In the genomic region with DNA sequence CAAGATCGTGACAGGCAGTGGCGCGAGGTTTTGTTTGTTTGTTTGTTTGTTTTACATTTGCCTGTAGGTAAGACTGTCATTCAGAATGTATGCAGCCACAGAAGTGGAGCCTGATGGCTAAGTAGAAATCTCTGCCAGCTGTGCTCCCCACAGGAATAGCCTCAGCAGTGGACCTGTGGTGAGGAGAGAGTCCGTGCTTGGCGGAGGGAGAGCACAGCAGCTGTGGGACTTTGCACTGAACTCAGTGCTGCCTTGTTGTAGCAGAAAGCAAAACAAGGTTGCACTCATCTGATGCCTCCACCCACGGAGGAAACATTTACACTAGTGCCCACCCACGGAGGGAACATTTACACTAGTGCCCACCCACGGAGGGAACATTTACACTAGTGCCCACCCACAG, we compare ENCODE assay signal across 22 cellular contexts. TPM values are rescaled to one million over a fixed set of nuclear protein-coding genes. Genes with fewer than 3 reads are reported as not detected.
A peak's percentile ranks its signal among the peaks of the same experiment; 100 is the strongest.
DNase-seq lines count a peak whose midpoint lies in the region; ATAC-seq and TF ChIP-seq lines count a peak whose summit lies in the region.
"Had no signal": no experiment of that assay in that cellular context is flagged by ENCODE, and none has a peak within 500 bp of the region (broad histone marks: within the 10 kb centered on the region; RNA-seq: fewer than 3 reads in every experiment).

No MANE protein-coding gene starts in this region.

- H3F3A ChIP-seq in Loucy (ENCODE audit: low read depth) (0 out of 2 replicates have a peak, but pooled peaks cover 4% of the 10 kb centered on the region), MM.1S (ENCODE audit: insufficient read depth, low read length) (no peaks in the 10 kb centered on the region)

- no peak overlapping the region for H3K9ac ChIP-seq in Loucy (ENCODE audit: low read depth, low read length, poor library complexity, severe bottlenecking)
- H3K9ac ChIP-seq in MM.1S (ENCODE audit: low read length), result no peak overlapping the region

- H4K20me1 ChIP-seq in Loucy (ENCODE audit: insufficient read depth, low read length, poor library complexity, severe bottlenecking), result no peaks in the 10 kb centered on the region
- no peaks in the 10 kb centered on the region for H4K20me1 ChIP-seq in MM.1S (ENCODE audit: insufficient read depth, low read length)

- TF ChIP-seq CTCF in Loucy (conservative IDR thresholded peaks at IDR 0.05; ENCODE audit: low read length), result no peak
- no peak for TF ChIP-seq CTCF in MM.1S (IDR thresholded peaks at IDR 0.05; ENCODE audit: low read length)

- no peak overlapping the region for H3K4me3 ChIP-seq in Loucy (ENCODE audit: low read length, poor library complexity, severe bottlenecking)
- H3K4me3 ChIP-seq in MM.1S (ENCODE audit: low read length), result no peak overlapping the region
- H3K4me3 ChIP-seq: BLaER1 treated with 17β-estradiol and CSF1 and Interleukin-3, amounts not matched to agents 10 nM and 100 nM; body of pancreas; GM12878; heart left ventricle; MG63; upper lobe of right lung had no signal

- H3K9me3 ChIP-seq in Loucy (ENCODE audit: insufficient read depth, low read depth, low read length) (no peaks in the 10 kb centered on the region), MM.1S (replicated peaks; ENCODE audit: insufficient read depth, low read length) (no peaks in the 10 kb centered on the region)
- H3K9me3 ChIP-seq: BLaER1 treated with 17β-estradiol and CSF1 and Interleukin-3, amounts not matched to agents 10 nM and 100 nM; body of pancreas; heart left ventricle; MG63; neutrophil; upper lobe of right lung had no signal

- H3K79me2 ChIP-seq in Loucy (ENCODE audit: insufficient read depth, low read length) (peaks cover 4% of the 10 kb centered on the region), MM.1S (ENCODE audit: low read length) (no peaks in the 10 kb centered on the region)

- no peak overlapping the region for H2AFZ ChIP-seq in Loucy (ENCODE audit: low read length)
- no peak overlapping the region for H2AFZ ChIP-seq in MM.1S (ENCODE audit: low read length)

- H3K9me2 ChIP-seq in Loucy (replicated peaks; ENCODE audit: low read depth, low read length), result no peaks in the 10 kb centered on the region
- H3K9me2 ChIP-seq in MM.1S (replicated peaks; ENCODE audit: insufficient read depth, low read length), result no peaks in the 10 kb centered on the region

- H3K36me3 ChIP-seq in Loucy (ENCODE audit: insufficient read depth, low read length), result no peaks in the 10 kb centered on the region
- H3K36me3 ChIP-seq in MM.1S (replicated peaks; ENCODE audit: insufficient read depth, low read length), result no peaks in the 10 kb centered on the region
- H3K36me3 ChIP-seq: BLaER1 treated with 17β-estradiol and CSF1 and Interleukin-3, amounts not matched to agents 10 nM and 100 nM; heart left ventricle; MG63; upper lobe of right lung; WERI-Rb-1 had no signal

- H3K27me3 ChIP-seq in Loucy (ENCODE audit: insufficient read depth, low read length, poor library complexity, severe bottlenecking), result no peaks in the 10 kb centered on the region
- no peaks in the 10 kb centered on the region for H3K27me3 ChIP-seq in MM.1S (replicated peaks; ENCODE audit: insufficient read depth, low read length)
- H3K27me3 ChIP-seq: BLaER1 treated with 17β-estradiol and CSF1 and Interleukin-3, amounts not matched to agents 10 nM and 100 nM; body of pancreas; heart left ventricle; MG63; upper lobe of right lung had no signal

- DNase-seq in Daoy (ENCODE audit: low read depth) (peak; percentile 15), astrocyte of the hippocampus (ENCODE audit: low read depth, low spot score) (peak; percentile 8), myocyte (ENCODE audit: low read depth) (peak; percentile 78), MM.1S (no peak)
- no peak for DNase-seq in activated naive CD4-positive, alpha-beta T cell (lab: John Stamatoyannopoulos, UW)
- DNase-seq: ACHN; activated naive CD8-positive, alpha-beta T cell treated with anti-CD3 and anti-CD28 coated beads, Interleukin-2, amount 50 U/mL, for 24 hours; heart left ventricle; left cardiac atrium; MG63; NCI-H1436 treated with DMSO at 0.1 percent for 48 hours; NCI-H2171; NCI-H510A treated with DMSO at 0.1 percent for 48 hours; stimulated activated CD8-positive, alpha-beta memory T cell treated with anti-CD3 and anti-CD28 coated beads, Interleukin-4, amount 100 ng/mL, for 48 hours; upper lobe of right lung; WERI-Rb-1 had no signal

- no peak overlapping the region for H3K27ac ChIP-seq in MM.1S (ENCODE audit: low read length)
- H3K27ac ChIP-seq: BLaER1 treated with 17β-estradiol and CSF1 and Interleukin-3, amounts not matched to agents 10 nM and 100 nM; body of pancreas; heart left ventricle; neutrophil; upper lobe of right lung had no signal

- H3K4me2 ChIP-seq in Loucy (ENCODE audit: low read depth, low read length, poor library complexity, severe bottlenecking) (peak overlapping the region; percentile 25), MM.1S (ENCODE audit: low read depth, low read length) (no peak overlapping the region)
- H3K4me2 ChIP-seq: BLaER1 treated with 17β-estradiol and CSF1 and Interleukin-3, amounts not matched to agents 10 nM and 100 nM had no signal

- H3K4me1 ChIP-seq in Loucy (ENCODE audit: insufficient read depth, low read length, poor library complexity, severe bottlenecking), result peaks cover 19% of the 10 kb centered on the region
- H3K4me1 ChIP-seq in MM.1S (ENCODE audit: low read length), result no peaks in the 10 kb centered on the region

- no peak for ATAC-seq in HG03521 (IDR thresholded peaks at IDR 0.05; ENCODE audit: unreplicated experiment)
- ATAC-seq: body of pancreas, GM12878, heart left ventricle, left cardiac atrium had no signal

RNA-seq across cellular contexts. Expression of a gene that starts 4.4 kb away (rescaled TPM):
- 1.9 and 2.1 TPM in 2 replicates for total RNA-seq in Daoy (2014; rRNA removed; shearing (Covaris generic))
- total RNA-seq in myocyte, result 4.1 and 5.7 TPM in 2 replicates
- polyA plus RNA-seq in myocyte (2012), result 0.97 TPM

Comparison
In these comparisons a context has a peak if more than half of its experiments do, and no peak if none do; other contexts are left out.
1. DNase-seq: peak in Daoy (single experiment), astrocyte of the hippocampus (single experiment) and myocyte (single experiment); none in activated naive CD4-positive, alpha-beta T cell (0 of 4) and MM.1S (single experiment).